ENCODE assay signal across 9 cellular contexts in the genomic region with DNA sequence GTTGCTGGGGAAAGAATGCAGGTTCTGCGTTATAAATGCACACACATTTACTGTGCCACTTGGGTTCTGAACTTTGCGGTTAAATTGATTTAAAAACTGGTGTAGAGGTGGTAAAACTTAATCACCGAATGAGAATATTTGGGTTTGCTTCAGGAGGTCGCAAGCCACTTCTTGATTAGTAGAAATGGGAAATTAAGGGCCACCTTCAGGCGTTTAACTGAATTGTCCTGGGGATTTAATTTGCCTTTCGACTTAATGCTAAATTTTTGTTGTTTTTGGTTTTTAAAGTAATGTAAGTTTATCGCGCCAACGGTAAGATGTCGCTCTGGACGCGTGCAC. TPM values are rescaled to one million over a fixed set of nuclear protein-coding genes. Genes with fewer than 3 reads are reported as not detected.
A peak's percentile ranks its signal among the peaks of the same experiment; 100 is the strongest.
DNase-seq lines count a peak whose midpoint lies in the region; ATAC-seq and TF ChIP-seq lines count a peak whose summit lies in the region.
"Had no signal": no experiment of that assay in that cellular context is flagged by ENCODE, and none has a peak within 500 bp of the region (broad histone marks: within the 10 kb centered on the region; RNA-seq: fewer than 3 reads in every experiment).

No MANE protein-coding gene starts in this region.

- peaks cover 76% of the 10 kb centered on the region for H3K27me3 ChIP-seq in HUES64 (ENCODE audit: insufficient read depth, low read length)

- POLR2A ChIA-PET in naive thymus-derived CD8-positive, alpha-beta T cell (lab: Charles Lee): no interaction called here

- H3K4me3 ChIP-seq in AG09309 (ENCODE audit: control insufficient read depth, low read depth, low read length) (peak overlapping the region; percentile 58), HUES64 (ENCODE audit: low read length) (peak overlapping the region; percentile 56)

- no peak overlapping the region for H3K27ac ChIP-seq in HUES64 (ENCODE audit: low read depth, low read length)
- peak overlapping the region; percentile 70 for H3K27ac ChIP-seq in caudate nucleus (ENCODE audit: low read depth, low read length)

- H3K9me3 ChIP-seq in HUES64 (ENCODE audit: insufficient read depth, low read depth, low read length): no peaks in the 10 kb centered on the region

- no peaks in the 10 kb centered on the region for H3K27me3 Mint-ChIP-seq in naive thymus-derived CD8-positive, alpha-beta T cell

- H3K4me3 Mint-ChIP-seq in naive thymus-derived CD8-positive, alpha-beta T cell: peak overlapping the region; percentile 86 to 99 (median 95)

- H3K36me3 Mint-ChIP-seq in naive thymus-derived CD8-positive, alpha-beta T cell: peaks cover 0 to 2% (median 0%) of the 10 kb centered on the region in 3 donors

- no peaks in the 10 kb centered on the region for H3K36me3 ChIP-seq in HUES64 (ENCODE audit: insufficient read depth, low read length)

- H3K9me3 Mint-ChIP-seq in naive thymus-derived CD8-positive, alpha-beta T cell: no peaks in the 10 kb centered on the region

- ATAC-seq in naive thymus-derived CD8-positive, alpha-beta T cell: no peak
- ATAC-seq in HG02588 (IDR thresholded peaks at IDR 0.05; ENCODE audit: unreplicated experiment): no peak

- no peak overlapping the region for H3K9ac ChIP-seq in HUES64 (ENCODE audit: low read depth, low read length)

- 22% methylated on average over 12 of the region's 12 CpGs for WGBS in HUES64

- H3K4me1 ChIP-seq in HUES64 (ENCODE audit: insufficient read depth, low read length): peaks cover 11% of the 10 kb centered on the region; the same call in 1 of the 2 replicates

- H3K27ac Mint-ChIP-seq in naive thymus-derived CD8-positive, alpha-beta T cell: peak overlapping the region; percentile 47 to 96 (median 87)

- DNase-seq in AG09309 (ENCODE audit: low read depth) (no peak), caudate nucleus (lab: John Stamatoyannopoulos, UW) (no peak), NCI-H510A treated with DMSO at 0.1 percent for 48 hours (lab: John Stamatoyannopoulos, UW) (no peak), amygdala (lab: John Stamatoyannopoulos, UW) (no peak), UCSD-AML1 (lab: John Stamatoyannopoulos, UW; ENCODE audit: unreplicated experiment) (no peak)
- no peak for DNase-seq in naive thymus-derived CD8-positive, alpha-beta T cell
- DNase-seq: NCI-H1436 had no signal

- TF ChIP-seq CTCF in AG09309 (IDR thresholded peaks at IDR 0.05; ENCODE audit: control insufficient read depth, insufficient read depth, low read depth, low read length, missing control alignments): peak; percentile 25

- peaks cover 13 to 29% (median 28%) of the 10 kb centered on the region in 4 donors for H3K4me1 Mint-ChIP-seq in naive thymus-derived CD8-positive, alpha-beta T cell

RNA-seq across cellular contexts. Expression of a gene that starts 0.5 kb away (rescaled TPM):
- 0.70 TPM for polyA plus RNA-seq in HUES64 (2013, experiment 1 of 2)
- 1.3 TPM for polyA plus RNA-seq in HUES64 (2013, experiment 2 of 2)
- total RNA-seq in naive thymus-derived CD8-positive, alpha-beta T cell: 1 to 10 TPM; 5.5 to 5.7 TPM
- polyA plus RNA-seq in naive thymus-derived CD8-positive, alpha-beta T cell: under 1 TPM; 0.03 to 0.28 (median 0.21) TPM

RNA-seq across cellular contexts. Expression of a gene that starts 37.3 kb away (rescaled TPM):
- 2.6 TPM for polyA plus RNA-seq in HUES64 (2013, experiment 1 of 2)
- polyA plus RNA-seq in HUES64 (2013, experiment 2 of 2): 2.5 TPM
- total RNA-seq in naive thymus-derived CD8-positive, alpha-beta T cell: under 1 TPM; 0.26 to 0.52 TPM
- not detected for polyA plus RNA-seq in naive thymus-derived CD8-positive, alpha-beta T cell
